ENCODE assay signal across 14 cellular contexts in genomic region chr5:142343531-142343930, GRCh38. TPM values are rescaled to one million over a fixed set of nuclear protein-coding genes. Genes with fewer than 3 reads are reported as not detected.
DNase-seq lines count a peak whose midpoint lies in the region; TF ChIP-seq lines count a peak whose summit lies in the region.
"Had no signal": no experiment of that assay in that cellular context is flagged by ENCODE, and none has a peak within 500 bp of the region (broad histone marks: within the 10 kb centered on the region; RNA-seq: fewer than 3 reads in every experiment).

No MANE protein-coding gene starts in this region.

- H3K9me3 Mint-ChIP-seq in HFFc6: peaks cover 44% of the 10 kb centered on the region
- peaks cover 7% of the 10 kb centered on the region for H3K9me3 Mint-ChIP-seq in endothelial cell (ENCODE audit: unreplicated experiment)

- peaks cover 29% of the 10 kb centered on the region for H3K4me1 Mint-ChIP-seq in HFFc6 (ENCODE audit: low read depth)
- H3K4me1 Mint-ChIP-seq in endothelial cell (ENCODE audit: unreplicated experiment): peaks cover 10% of the 10 kb centered on the region
- H3K4me1 Mint-ChIP-seq: B cell; CD4-positive, CD25-positive, alpha-beta regulatory T cell; GM23338 had no signal

- DNase-seq in activated effector memory CD4-positive, alpha-beta T cell treated with anti-CD3 and anti-CD28 coated beads, Interleukin-2, amount 50 U/mL, for 16 hours: peak; percentile 12
- DNase-seq in activated effector memory CD4-positive, alpha-beta T cell treated with Interleukin-2 at 50 U/mL for 16 hours: no peak
- DNase-seq in HFFc6: no peak
- DNase-seq in endothelial cell (ENCODE audit: low spot score): no peak
- DNase-seq in NCI-H748 treated with DMSO at 0.1 percent for 48 hours (lab: John Stamatoyannopoulos, UW): no peak
- no peak for DNase-seq in NCI-H1048 (lab: John Stamatoyannopoulos, UW)
- DNase-seq: Caco-2; CD4-positive, CD25-positive, alpha-beta regulatory T cell; CD8-positive, alpha-beta T cell; DMS153; DND-41; H9 had no signal

- TF ChIP-seq CTCF in HFFc6 (IDR thresholded peaks at IDR 0.05) (no peak), endothelial cell (IDR thresholded peaks at IDR 0.05; ENCODE audit: unreplicated experiment) (no peak)

- H3K4me3 Mint-ChIP-seq in HFFc6 (no peak overlapping the region), endothelial cell (ENCODE audit: unreplicated experiment) (peak overlapping the region; percentile 39)
- H3K4me3 Mint-ChIP-seq: B cell; CD4-positive, CD25-positive, alpha-beta regulatory T cell; CD8-positive, alpha-beta T cell; GM23338; H9 had no signal

- H3K36me3 Mint-ChIP-seq in HFFc6 (ENCODE audit: low read depth): peaks cover 59% of the 10 kb centered on the region
- H3K36me3 Mint-ChIP-seq in endothelial cell (ENCODE audit: low read depth, unreplicated experiment): peaks cover 27% of the 10 kb centered on the region
- H3K36me3 Mint-ChIP-seq: CD4-positive, CD25-positive, alpha-beta regulatory T cell had no signal

- H3K27me3 Mint-ChIP-seq in HFFc6 (ENCODE audit: insufficient read depth): peaks cover 2% of the 10 kb centered on the region; the same call in 1 of the 2 replicates
- peaks cover 4% of the 10 kb centered on the region for H3K27me3 Mint-ChIP-seq in endothelial cell (ENCODE audit: unreplicated experiment)

- H3K27ac Mint-ChIP-seq in HFFc6: peak overlapping the region; percentile 98; the same call in 1 of the 2 replicates
- no peak overlapping the region for H3K27ac Mint-ChIP-seq in endothelial cell (ENCODE audit: unreplicated experiment)
- H3K27ac Mint-ChIP-seq: B cell; CD4-positive, CD25-positive, alpha-beta regulatory T cell; CD8-positive, alpha-beta T cell; GM23338; H9 had no signal

RNA-seq across cellular contexts. Expression of gene SPRY4, which starts 18.7 kb away (rescaled TPM):
- total RNA-seq in HFFc6 (2021; fragmentation: NEBNext Ultra II Directional; extraction: Animal tissue kit (Norgen Biotek cat#: 25700)): 10 to 100 TPM; 26.1 to 28.9 (median 27.8) TPM
- 74.2 TPM for total RNA-seq in endothelial cell (ENCODE audit: unreplicated experiment)
- total RNA-seq: B cell had no signal
